In the genomic region with DNA sequence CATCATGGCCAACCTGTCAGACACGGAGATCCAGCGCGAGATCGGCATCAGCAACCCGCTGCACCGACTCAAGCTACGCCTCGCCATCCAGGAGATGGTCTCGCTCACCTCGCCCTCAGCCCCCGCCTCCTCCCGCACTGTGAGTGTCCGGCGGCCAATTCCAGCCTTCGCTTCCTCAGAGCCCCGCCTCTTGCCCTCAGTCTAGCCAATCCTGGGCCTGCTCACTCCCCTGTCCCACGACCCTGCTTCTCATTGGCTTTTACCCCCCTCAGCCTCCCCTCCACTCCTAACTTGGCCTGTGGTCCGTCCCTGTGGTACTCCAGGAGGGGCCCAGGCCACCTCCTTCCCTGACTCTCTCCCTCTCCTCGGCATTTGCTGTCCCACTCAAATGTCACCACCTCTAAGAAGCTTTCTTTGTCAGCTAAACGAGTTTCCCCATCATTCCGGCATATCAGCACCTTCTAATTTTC, we compare ENCODE assay signal across 8 cellular contexts. TPM values are rescaled to one million over a fixed set of nuclear protein-coding genes. Genes with fewer than 3 reads are reported as not detected.
DNase-seq lines count a peak whose midpoint lies in the region; ATAC-seq and TF ChIP-seq lines count a peak whose summit lies in the region.

No MANE protein-coding gene starts in this region.

- intact Hi-C loops in dorsolateral prefrontal cortex (cut with DNase I) = no loop called here

- no peaks in the 10 kb centered on the region for H3F3A ChIP-seq in MM.1S (ENCODE audit: insufficient read depth, low read length)

- no peaks in the 10 kb centered on the region for H4K20me1 ChIP-seq in MM.1S (ENCODE audit: insufficient read depth, low read length)

- H2AFZ ChIP-seq in MM.1S (ENCODE audit: low read length) = peak overlapping the region; percentile 80

- no peaks in the 10 kb centered on the region for H3K9me3 ChIP-seq in MM.1S (replicated peaks; ENCODE audit: insufficient read depth, low read length)

- peaks cover 6% of the 10 kb centered on the region; the same call in 1 of the 2 replicates for H3K4me1 ChIP-seq in MM.1S (ENCODE audit: low read length)

- H3K27ac ChIP-seq in MM.1S (ENCODE audit: low read length) = no peak overlapping the region
- H3K27ac ChIP-seq in dorsolateral prefrontal cortex = peak overlapping the region in 2 of 59 donors; percentile 31 to 52

- TF ChIP-seq CTCF in MM.1S (IDR thresholded peaks at IDR 0.05; ENCODE audit: low read length) = no peak
- peak in 5 of 56 donors; percentile 8 to 30 (median 14) for TF ChIP-seq CTCF in dorsolateral prefrontal cortex (IDR thresholded peaks at IDR 0.05 in 54 of 56, conservative IDR thresholded peaks at IDR 0.05 in 2 of 56; ENCODE audit: low read depth in 1 of 56, partially characterized antibody in 56 of 56)

- no peaks in the 10 kb centered on the region for H3K36me3 ChIP-seq in MM.1S (replicated peaks; ENCODE audit: insufficient read depth, low read length)

- peak overlapping the region; percentile 53; the same call in 1 of the 2 replicates for H3K4me2 ChIP-seq in MM.1S (ENCODE audit: low read depth, low read length)

- DNase-seq in NCI-H1436 (lab: John Stamatoyannopoulos, UW) (peak; percentile 76), NCI-H1436 treated with DMSO at 0.1 percent for 48 hours (lab: John Stamatoyannopoulos, UW) (no peak), MM.1S (peak; percentile 65), dorsolateral prefrontal cortex (peak; percentile 69 to 97 (median 88)), left lobe of liver (ENCODE audit: low spot score) (no peak)
- DNase-seq in stimulated activated CD4-positive, alpha-beta T cell treated with anti-CD3 and anti-CD28 coated beads, Interleukin-2, amount 100 ng/mL, for 24 hours = peak; percentile 73 to 79

- H3K9ac ChIP-seq in MM.1S (ENCODE audit: low read length) = no peak overlapping the region

- peaks cover 40% of the 10 kb centered on the region for H3K27me3 ChIP-seq in MM.1S (replicated peaks; ENCODE audit: insufficient read depth, low read length)
- no peaks in the 10 kb centered on the region for H3K27me3 ChIP-seq in dorsolateral prefrontal cortex

- H3K4me3 ChIP-seq in MM.1S (ENCODE audit: low read length) (peak overlapping the region; percentile 24; the same call in 1 of the 2 replicates), dorsolateral prefrontal cortex (peak overlapping the region; percentile 26 to 76 (median 58))

- ATAC-seq in activated CD4-positive, CD25-positive, alpha-beta regulatory T cell treated with anti-CD3 and anti-CD28 coated beads, Interleukin-2, amount 50 U/mL, for 24 hours = peak; percentile 91 to 92
- peak; percentile 83 for ATAC-seq in left lobe of liver
- ATAC-seq in GM18868 (IDR thresholded peaks at IDR 0.05; ENCODE audit: unreplicated experiment) = no peak

- H3K79me2 ChIP-seq in MM.1S (ENCODE audit: low read length) = no peaks in the 10 kb centered on the region

- H3K9me2 ChIP-seq in MM.1S (replicated peaks; ENCODE audit: insufficient read depth, low read length) = no peaks in the 10 kb centered on the region

RNA-seq across cellular contexts. Expression of a gene that starts 12.3 kb away (rescaled TPM):
- total RNA-seq in dorsolateral prefrontal cortex (1 to 10 TPM in 96 of 120 experiments, under 1 TPM in 24; 0.26 to 5.0 (median 1.5) TPM), left lobe of liver (not detected)

RNA-seq across cellular contexts. Expression of a gene that starts 14.7 kb away (rescaled TPM):
- total RNA-seq in dorsolateral prefrontal cortex (10 to 100 TPM in 119 of 120 experiments, 1 to 10 TPM in 1; 7.3 to 29.5 (median 16.3) TPM), left lobe of liver (15.0 TPM)

RNA-seq across cellular contexts. Expression of a gene that starts 23.6 kb away (rescaled TPM):
- 100 to 1,000 TPM in 3 of 120 experiments, 10 to 100 TPM in 117; 24.9 to 116 (median 84.0) TPM for total RNA-seq in dorsolateral prefrontal cortex
- 2.3 TPM for total RNA-seq in left lobe of liver

RNA-seq across cellular contexts. Expression of a gene that starts 24.0 kb away (rescaled TPM):
- total RNA-seq in dorsolateral prefrontal cortex = 1 to 10 TPM in 119 of 120 experiments, not detected in 1; 1.5 to 6.6 (median 3.2) TPM
- total RNA-seq in left lobe of liver = 2.2 TPM

RNA-seq across cellular contexts. Expression of a gene that starts 28.7 kb away (rescaled TPM):
- total RNA-seq in dorsolateral prefrontal cortex (10 to 100 TPM; 15.5 to 61.0 (median 36.9) TPM), left lobe of liver (5.5 TPM)

Comparison
In these comparisons a context has a peak if more than half of its experiments do, and no peak if none do; other contexts are left out.
1. DNase-seq: peak in NCI-H1436 (single experiment), MM.1S (single experiment), dorsolateral prefrontal cortex (10 of 10) and stimulated activated CD4-positive, alpha-beta T cell treated with anti-CD3 and anti-CD28 coated beads, Interleukin-2, amount 100 ng/mL, for 24 hours (2 of 2); none in NCI-H1436 treated with DMSO at 0.1 percent for 48 hours (single experiment) and left lobe of liver (single experiment).